ENCODE assay signal across 9 cellular contexts in genomic region chr10:44801383-44802327, GRCh38.
A peak's percentile ranks its signal among the peaks of the same experiment; 100 is the strongest.
DNase-seq lines count a peak whose midpoint lies in the region; ATAC-seq and TF ChIP-seq lines count a peak whose summit lies in the region.
"Had no signal": no experiment of that assay in that cellular context is flagged by ENCODE, and none has a peak within 500 bp of the region (broad histone marks: within the 10 kb centered on the region; RNA-seq: fewer than 3 reads in every experiment).

No MANE protein-coding gene starts in this region.

- H3K36me3 ChIP-seq in esophagus muscularis mucosa (no peaks in the 10 kb centered on the region), osteoblast (ENCODE audit: insufficient read depth, low read length) (no peaks in the 10 kb centered on the region)

- peak; percentile 93 for DNase-seq in Daoy (ENCODE audit: low read depth)
- peak; percentile 65 for DNase-seq in NCI-H748 (lab: John Stamatoyannopoulos, UW; ENCODE audit: unreplicated experiment)
- peak; percentile 92 for DNase-seq in esophagus muscularis mucosa (ENCODE audit: extremely low spot score)
- peak; percentile 80 for DNase-seq in osteoblast (ENCODE audit: insufficient read length, low spot score, missing footprints)
- no peak for DNase-seq in activated naive CD8-positive, alpha-beta T cell treated with anti-CD3 and anti-CD28 coated beads, Interleukin-2, amount 50 U/mL, for 24 hours
- DNase-seq in NOMO-1 (lab: John Stamatoyannopoulos, UW; ENCODE audit: unreplicated experiment in 2 of 2), result no peak

- H3K4me3 Mint-ChIP-seq in activated naive CD8-positive, alpha-beta T cell treated with anti-CD3 and anti-CD28 coated beads, Interleukin-2, amount 50 U/mL, for 24 hours, result no peak overlapping the region
- H3K4me3 Mint-ChIP-seq: stimulated activated naive CD8-positive, alpha-beta T cell treated with anti-CD3 and anti-CD28 coated beads, Interleukin-15, Interleukin-2, amounts not matched to agents 100 ng/mL and 50 ng/mL, for 24 hours had no signal

- H3K4me2 ChIP-seq in osteoblast (ENCODE audit: insufficient read depth, low read length), result no peak overlapping the region

- peak overlapping the region; percentile 3 for H2AFZ ChIP-seq in osteoblast (ENCODE audit: low read length)

- H3K27me3 ChIP-seq in esophagus muscularis mucosa, result no peaks in the 10 kb centered on the region
- H3K27me3 ChIP-seq in osteoblast (ENCODE audit: insufficient read depth, low read length), result no peaks in the 10 kb centered on the region

- no peaks in the 10 kb centered on the region for H3K4me1 Mint-ChIP-seq in activated naive CD8-positive, alpha-beta T cell treated with anti-CD3 and anti-CD28 coated beads, Interleukin-2, amount 50 U/mL, for 24 hours

- no peak overlapping the region for H3K27ac Mint-ChIP-seq in activated naive CD8-positive, alpha-beta T cell treated with anti-CD3 and anti-CD28 coated beads, Interleukin-2, amount 50 U/mL, for 24 hours
- H3K27ac Mint-ChIP-seq: stimulated activated naive CD8-positive, alpha-beta T cell treated with anti-CD3 and anti-CD28 coated beads, Interleukin-15, Interleukin-2, amounts not matched to agents 100 ng/mL and 50 ng/mL, for 24 hours had no signal

- peak; percentile 30 for TF ChIP-seq EP300 in esophagus muscularis mucosa (IDR thresholded peaks at IDR 0.05)

- TF ChIP-seq CTCF in esophagus muscularis mucosa (IDR thresholded peaks at IDR 0.05) (no peak), osteoblast (IDR thresholded peaks at IDR 0.05; ENCODE audit: extremely low read depth, low read depth, low read length) (no peak)

- H3K27ac ChIP-seq in esophagus muscularis mucosa (replicated peaks in 1 of 4) (peak overlapping the region in 1 of 4 donors; percentile 34), osteoblast (ENCODE audit: low read depth, low read length) (peak overlapping the region; percentile 19)

- H3K36me3 Mint-ChIP-seq in activated naive CD8-positive, alpha-beta T cell treated with anti-CD3 and anti-CD28 coated beads, Interleukin-2, amount 50 U/mL, for 24 hours (ENCODE audit: low read depth), result no peaks in the 10 kb centered on the region

- H3K27me3 Mint-ChIP-seq in activated naive CD8-positive, alpha-beta T cell treated with anti-CD3 and anti-CD28 coated beads, Interleukin-2, amount 50 U/mL, for 24 hours, result peaks cover 15% of the 10 kb centered on the region

- TF ChIP-seq POLR2A in esophagus muscularis mucosa (IDR thresholded peaks at IDR 0.05; ENCODE audit: low read depth), result no peak

- intact Hi-C loops in esophagus muscularis mucosa (cut with DNase I), result no loop called here

- H3K4me3 ChIP-seq in esophagus muscularis mucosa (no peak overlapping the region), osteoblast (ENCODE audit: insufficient read depth, low read length) (no peak overlapping the region)

- no peaks in the 10 kb centered on the region for H3K79me2 ChIP-seq in osteoblast (ENCODE audit: insufficient read depth, low read length)

- peaks cover 11 to 31% (median 23%) of the 10 kb centered on the region in 4 donors for H3K4me1 ChIP-seq in esophagus muscularis mucosa
- H3K4me1 ChIP-seq in osteoblast (ENCODE audit: insufficient read depth, low read length), result peaks cover 18% of the 10 kb centered on the region

- ATAC-seq in activated naive CD8-positive, alpha-beta T cell treated with anti-CD3 and anti-CD28 coated beads, Interleukin-2, amount 50 U/mL, for 24 hours, result no peak
- no peak for ATAC-seq in GM19397 (IDR thresholded peaks at IDR 0.05; ENCODE audit: unreplicated experiment)
- ATAC-seq in HG03442 (IDR thresholded peaks at IDR 0.05; ENCODE audit: unreplicated experiment), result no peak

- 68% methylated on average over 4 of the region's 6 CpGs for WGBS in esophagus muscularis mucosa

- no peaks in the 10 kb centered on the region for H4K20me1 ChIP-seq in osteoblast (ENCODE audit: insufficient read depth, low read length)

- H3K9me3 Mint-ChIP-seq in activated naive CD8-positive, alpha-beta T cell treated with anti-CD3 and anti-CD28 coated beads, Interleukin-2, amount 50 U/mL, for 24 hours, result no peaks in the 10 kb centered on the region
- H3K9me3 Mint-ChIP-seq: stimulated activated naive CD8-positive, alpha-beta T cell treated with anti-CD3 and anti-CD28 coated beads, Interleukin-15, Interleukin-2, amounts not matched to agents 100 ng/mL and 50 ng/mL, for 24 hours had no signal

- H3K9me3 ChIP-seq in esophagus muscularis mucosa (no peaks in the 10 kb centered on the region), osteoblast (ENCODE audit: low read depth, low read length) (no peaks in the 10 kb centered on the region)

Comparison
In these comparisons a context has a peak if more than half of its experiments do, and no peak if none do; other contexts are left out.
1. DNase-seq: peak in Daoy (single experiment), NCI-H748 (single experiment), esophagus muscularis mucosa (single experiment) and osteoblast (single experiment); none in activated naive CD8-positive, alpha-beta T cell treated with anti-CD3 and anti-CD28 coated beads, Interleukin-2, amount 50 U/mL, for 24 hours (single experiment) and NOMO-1 (0 of 2).